In the genomic region with DNA sequence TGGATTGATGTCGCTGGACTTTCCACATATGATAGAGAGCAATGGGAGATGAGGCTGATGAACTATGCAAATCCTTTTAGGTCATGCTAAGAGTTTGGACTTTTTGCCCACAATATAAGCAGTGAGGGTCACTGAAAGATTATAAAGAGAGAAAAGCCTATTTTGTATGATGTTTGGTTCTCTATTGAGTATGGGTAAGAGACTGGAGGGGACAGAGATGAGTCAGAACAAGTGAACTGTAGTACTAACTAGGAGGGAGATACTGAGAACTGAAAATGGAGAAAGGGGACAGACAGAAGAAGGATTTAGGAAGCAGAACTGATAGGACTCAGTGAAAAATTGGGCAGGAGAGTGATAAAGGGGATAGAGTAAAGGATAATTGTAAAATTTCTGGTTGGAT, we compare ENCODE assay signal across 18 cellular contexts. TPM values are rescaled to one million over a fixed set of nuclear protein-coding genes. Genes with fewer than 3 reads are reported as not detected.
DNase-seq lines count a peak whose midpoint lies in the region; ATAC-seq and TF ChIP-seq lines count a peak whose summit lies in the region.
"Had no signal": no experiment of that assay in that cellular context is flagged by ENCODE, and none has a peak within 500 bp of the region (broad histone marks: within the 10 kb centered on the region; RNA-seq: fewer than 3 reads in every experiment).

No MANE protein-coding gene starts in this region.

- 96% methylated on average over 1 of the region's 1 CpG for WGBS in hepatocyte (ENCODE audit: low lambda C conversion rate, missing lambda C conversion rate)

- TF ChIP-seq CTCF in GM12865 (IDR thresholded peaks at IDR 0.05; ENCODE audit: insufficient read depth, low read depth, low read length, missing control alignments) (no peak), hepatocyte (IDR thresholded peaks at IDR 0.05; ENCODE audit: poor library complexity) (no peak), osteoblast (IDR thresholded peaks at IDR 0.05; ENCODE audit: extremely low read depth, low read depth, low read length) (no peak)

- H3K27ac Mint-ChIP-seq in central memory CD8-positive, alpha-beta T cell (ENCODE audit: low read depth) = peak overlapping the region; percentile 2
- no peak overlapping the region for H3K27ac Mint-ChIP-seq in stimulated activated effector memory CD8-positive, alpha-beta T cell treated with anti-CD3 and anti-CD28 coated beads, Interleukin-12 subunit alpha, Interleukin-12 subunit beta, amount 100 ng/mL, for 72 hours
- H3K27ac Mint-ChIP-seq: IgD-negative memory B cell had no signal

- no peaks in the 10 kb centered on the region for H3K9me3 ChIP-seq in hepatocyte (ENCODE audit: low read depth)
- H3K9me3 ChIP-seq in osteoblast (ENCODE audit: low read depth, low read length) = no peaks in the 10 kb centered on the region
- H3K9me3 ChIP-seq: BE2C, SJCRH30 had no signal

- H3K4me1 ChIP-seq in hepatocyte (ENCODE audit: insufficient read depth) (peaks cover 7% of the 10 kb centered on the region), osteoblast (ENCODE audit: insufficient read depth, low read length) (no peaks in the 10 kb centered on the region)
- H3K4me1 ChIP-seq: SJCRH30 had no signal

- peak; percentile 63 for ATAC-seq in HG02870 (IDR thresholded peaks at IDR 0.05; ENCODE audit: unreplicated experiment)
- ATAC-seq in central memory CD8-positive, alpha-beta T cell (replicated peaks; ENCODE audit: extremely low read depth, poor library complexity, severe bottlenecking) = no peak
- peak; percentile 51 for ATAC-seq in stimulated activated effector memory CD8-positive, alpha-beta T cell treated with anti-CD3 and anti-CD28 coated beads, Interleukin-12 subunit alpha, Interleukin-12 subunit beta, amount 100 ng/mL, for 72 hours
- ATAC-seq in HG02642 (IDR thresholded peaks at IDR 0.05; ENCODE audit: poor library complexity, unreplicated experiment) = no peak

- H3K27ac ChIP-seq in hepatocyte = no peak overlapping the region
- H3K27ac ChIP-seq in osteoblast (ENCODE audit: low read depth, low read length) = no peak overlapping the region
- H3K27ac ChIP-seq: SJCRH30 had no signal

- H3K9me3 Mint-ChIP-seq in central memory CD8-positive, alpha-beta T cell = no peaks in the 10 kb centered on the region
- H3K9me3 Mint-ChIP-seq in stimulated activated effector memory CD8-positive, alpha-beta T cell treated with anti-CD3 and anti-CD28 coated beads, Interleukin-12 subunit alpha, Interleukin-12 subunit beta, amount 100 ng/mL, for 72 hours = no peaks in the 10 kb centered on the region

- H3K4me3 ChIP-seq in GM12865 (ENCODE audit: low read depth, low read length) = no peak overlapping the region
- H3K4me3 ChIP-seq in hepatocyte = no peak overlapping the region
- H3K4me3 ChIP-seq in osteoblast (ENCODE audit: insufficient read depth, low read length) = no peak overlapping the region
- H3K4me3 ChIP-seq: SJCRH30 had no signal

- peaks cover 4% of the 10 kb centered on the region for H4K20me1 ChIP-seq in hepatocyte (ENCODE audit: insufficient read depth, poor library complexity, severe bottlenecking)
- H4K20me1 ChIP-seq in osteoblast (ENCODE audit: insufficient read depth, low read length) = no peaks in the 10 kb centered on the region

- peak; percentile 21 for DNase-seq in GM12865 (ENCODE audit: low read depth)
- no peak for DNase-seq in central memory CD8-positive, alpha-beta T cell (ENCODE audit: low spot score in 2 of 2)
- no peak for DNase-seq in stimulated activated effector memory CD8-positive, alpha-beta T cell treated with anti-CD3 and anti-CD28 coated beads, Interleukin-12 subunit alpha, Interleukin-12 subunit beta, amount 100 ng/mL, for 72 hours (ENCODE audit: low spot score in 2 of 2)
- no peak for DNase-seq in hepatocyte (ENCODE audit: low spot score)
- DNase-seq in osteoblast (ENCODE audit: insufficient read length, low spot score, missing footprints) = no peak
- DNase-seq in stimulated activated naive CD4-positive, alpha-beta T cell treated with Interleukin-2 at 50 U/mL for 16 hours (lab: John Stamatoyannopoulos, UW) = no peak
- DNase-seq: DMS79 treated with DMSO at 0.1 percent for 48 hours, MV-4-11, NCI-H1105 treated with DMSO at 0.1 percent for 48 hours, NCI-H2029 treated with DMSO at 0.1 percent for 48 hours, NCI-H226, NCI-H510A treated with DMSO at 0.1 percent for 48 hours, SJCRH30 had no signal

- H3K4me2 ChIP-seq in hepatocyte = no peak overlapping the region
- no peak overlapping the region for H3K4me2 ChIP-seq in osteoblast (ENCODE audit: insufficient read depth, low read length)

- no peaks in the 10 kb centered on the region for H3K9me2 ChIP-seq in hepatocyte (replicated peaks; ENCODE audit: insufficient read depth)

- H3K27me3 ChIP-seq in hepatocyte (no peaks in the 10 kb centered on the region), osteoblast (ENCODE audit: insufficient read depth, low read length) (no peaks in the 10 kb centered on the region)
- H3K27me3 ChIP-seq: BE2C, SJCRH30 had no signal

- peaks cover 56% of the 10 kb centered on the region for H3K4me1 Mint-ChIP-seq in central memory CD8-positive, alpha-beta T cell
- peaks cover 19% of the 10 kb centered on the region for H3K4me1 Mint-ChIP-seq in stimulated activated effector memory CD8-positive, alpha-beta T cell treated with anti-CD3 and anti-CD28 coated beads, Interleukin-12 subunit alpha, Interleukin-12 subunit beta, amount 100 ng/mL, for 72 hours
- H3K4me1 Mint-ChIP-seq: IgD-negative memory B cell had no signal

- no peak overlapping the region for H3K4me3 Mint-ChIP-seq in central memory CD8-positive, alpha-beta T cell
- H3K4me3 Mint-ChIP-seq in stimulated activated effector memory CD8-positive, alpha-beta T cell treated with anti-CD3 and anti-CD28 coated beads, Interleukin-12 subunit alpha, Interleukin-12 subunit beta, amount 100 ng/mL, for 72 hours = no peak overlapping the region
- H3K4me3 Mint-ChIP-seq: IgD-negative memory B cell had no signal

- peaks cover 1% of the 10 kb centered on the region for H3K36me3 Mint-ChIP-seq in central memory CD8-positive, alpha-beta T cell (ENCODE audit: insufficient read depth)
- no peaks in the 10 kb centered on the region for H3K36me3 Mint-ChIP-seq in stimulated activated effector memory CD8-positive, alpha-beta T cell treated with anti-CD3 and anti-CD28 coated beads, Interleukin-12 subunit alpha, Interleukin-12 subunit beta, amount 100 ng/mL, for 72 hours

- no peaks in the 10 kb centered on the region for H3K27me3 Mint-ChIP-seq in central memory CD8-positive, alpha-beta T cell
- H3K27me3 Mint-ChIP-seq: IgD-negative memory B cell had no signal

- H3K36me3 ChIP-seq in hepatocyte (replicated peaks; ENCODE audit: insufficient read depth, low read depth) (no peaks in the 10 kb centered on the region), osteoblast (ENCODE audit: insufficient read depth, low read length) (no peaks in the 10 kb centered on the region)
- H3K36me3 ChIP-seq: BE2C, SJCRH30 had no signal

- H2AFZ ChIP-seq in hepatocyte = no peak overlapping the region
- no peak overlapping the region for H2AFZ ChIP-seq in osteoblast (ENCODE audit: low read length)

- H3K79me2 ChIP-seq in hepatocyte (peaks cover 81% of the 10 kb centered on the region), osteoblast (ENCODE audit: insufficient read depth, low read length) (peaks cover 64% of the 10 kb centered on the region)

RNA-seq across cellular contexts. Expression of a gene that starts 9.3 kb away (rescaled TPM):
- total RNA-seq in hepatocyte = 37.9 and 47.0 TPM in 2 replicates
- polyA plus RNA-seq in hepatocyte = 26.9 and 29.7 TPM in 2 replicates
- total RNA-seq in osteoblast = 17.0 and 25.0 TPM in 2 replicates
- total RNA-seq: OCI-LY7 had no signal

Comparison
In these comparisons a context has a peak if more than half of its experiments do, and no peak if none do; other contexts are left out.
1. ATAC-seq: peak in HG02870 (single experiment) and stimulated activated effector memory CD8-positive, alpha-beta T cell treated with anti-CD3 and anti-CD28 coated beads, Interleukin-12 subunit alpha, Interleukin-12 subunit beta, amount 100 ng/mL, for 72 hours (single experiment); none in central memory CD8-positive, alpha-beta T cell (single experiment) and HG02642 (single experiment).